8 cellular contexts compared by ENCODE assay signal in the genomic region with DNA sequence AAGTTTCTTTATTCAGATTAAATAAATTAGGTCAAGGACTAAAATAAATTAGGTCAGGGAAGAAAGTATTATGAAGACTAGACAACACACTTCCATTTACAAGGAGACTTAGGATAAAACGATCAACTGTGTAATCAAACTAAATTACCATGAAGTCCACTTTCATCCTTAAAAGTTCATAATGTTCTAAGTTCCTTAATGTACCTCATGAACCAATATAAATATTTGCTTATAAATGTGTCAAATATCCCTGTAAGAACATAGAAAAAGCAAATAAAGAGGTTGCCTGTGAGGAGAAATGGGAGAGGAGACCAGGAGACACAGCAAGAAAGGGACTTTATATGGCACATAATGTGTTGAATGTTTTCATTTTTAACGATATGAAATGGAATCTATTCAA.
"Had no signal": no experiment of that assay in that cellular context is flagged by ENCODE, and none has a peak within 500 bp of the region (broad histone marks: within the 10 kb centered on the region; RNA-seq: fewer than 3 reads in every experiment).

No MANE protein-coding gene starts in this region.

- ATAC-seq: K562 had no signal

- H2AFZ ChIP-seq: GM23248 had no signal

- FAIRE-seq: K562 had no signal

- H3K36me3 ChIP-seq: HAP-1 had no signal

- H3K27ac ChIP-seq: GM23248, HL-60 had no signal

- H3K4me3 ChIP-seq: GM23248, HAP-1, K562 had no signal

- H3K4me1 ChIP-seq: HAP-1 had no signal

- H3K9me3 ChIP-seq: HAP-1 had no signal

- H3K9ac ChIP-seq: GM23248 had no signal

- DNase-seq: GM23248, GOT3, H7, IMR-90, KG1 had no signal
